Comparison of ENCODE assay signal across 18 cellular contexts in the genomic region with DNA sequence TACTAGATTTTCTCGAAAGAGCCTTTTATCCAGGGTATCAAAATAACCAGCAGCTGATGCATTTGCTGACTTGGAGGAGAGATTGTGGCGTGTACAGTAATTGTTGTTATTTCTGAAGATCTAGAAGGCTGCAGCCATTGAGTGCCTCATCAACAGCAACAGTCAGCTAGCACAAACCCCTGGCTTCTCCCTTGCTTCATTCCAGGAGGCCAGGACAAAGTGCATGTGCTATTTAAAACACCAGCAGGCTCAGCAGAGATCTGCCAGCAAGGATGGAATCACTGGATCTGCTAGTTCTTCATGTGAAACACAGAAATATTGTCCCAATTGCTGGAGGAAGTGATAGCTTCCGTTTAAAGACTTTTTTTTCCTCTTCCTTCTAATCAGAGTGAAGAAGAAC. TPM values are rescaled to one million over a fixed set of nuclear protein-coding genes. Genes with fewer than 3 reads are reported as not detected.
"Had no signal": no experiment of that assay in that cellular context is flagged by ENCODE, and none has a peak within 500 bp of the region (broad histone marks: within the 10 kb centered on the region; RNA-seq: fewer than 3 reads in every experiment).

No MANE protein-coding gene starts in this region.

- H3K27ac Mint-ChIP-seq: activated T-helper 1 cell treated with anti-CD3 and anti-CD28 coated beads, Interleukin-12 subunit alpha, Interleukin-12 subunit beta, Interleukin-2, Interleukin-4 antibody, amounts not matched to agents 30 ng/mL and 10 ng/mL and 1 ng/mL, durations not matched to agents 14 hours and 24 hours and 36 hours; natural killer cell treated with Interleukin-12 subunit alpha and Interleukin-12 subunit beta and Interleukin-15 and Interleukin-18, amount 100 ng/mL, for 72 hours; stimulated activated naive B cell treated with anti-CD40 and anti-IgM and Interleukin-4, amounts not matched to agents 10 μg/mL and 1 μg/mL and 100 μg/mL, for 72 hours; WTC11 had no signal

- H3K36me3 Mint-ChIP-seq: natural killer cell treated with Interleukin-12 subunit alpha and Interleukin-12 subunit beta and Interleukin-15 and Interleukin-18, amount 100 ng/mL, for 72 hours; WTC11 had no signal

- H3K27ac ChIP-seq: colonic mucosa, psoas muscle, upper lobe of right lung had no signal

- H3K4me3 Mint-ChIP-seq: activated T-helper 1 cell treated with anti-CD3 and anti-CD28 coated beads, Interleukin-12 subunit alpha, Interleukin-12 subunit beta, Interleukin-2, Interleukin-4 antibody, amounts not matched to agents 30 ng/mL and 10 ng/mL and 1 ng/mL, durations not matched to agents 14 hours and 24 hours and 36 hours; natural killer cell treated with Interleukin-12 subunit alpha and Interleukin-12 subunit beta and Interleukin-15 and Interleukin-18, amount 100 ng/mL, for 72 hours; stimulated activated naive B cell treated with anti-CD40 and anti-IgM and Interleukin-4, amounts not matched to agents 10 μg/mL and 1 μg/mL and 100 μg/mL, for 72 hours; WTC11 had no signal

- H3K9me3 ChIP-seq: colonic mucosa, gastroesophageal sphincter, mucosa of descending colon, psoas muscle, upper lobe of right lung had no signal

- H3K36me3 ChIP-seq: colonic mucosa, gastroesophageal sphincter, upper lobe of right lung had no signal

- H3K4me3 ChIP-seq: colonic mucosa, gastroesophageal sphincter, mucosa of descending colon, psoas muscle, upper lobe of right lung had no signal

- H3K9me3 Mint-ChIP-seq: activated T-helper 1 cell treated with anti-CD3 and anti-CD28 coated beads, Interleukin-12 subunit alpha, Interleukin-12 subunit beta, Interleukin-2, Interleukin-4 antibody, amounts not matched to agents 30 ng/mL and 10 ng/mL and 1 ng/mL, durations not matched to agents 14 hours and 24 hours and 36 hours; natural killer cell treated with Interleukin-12 subunit alpha and Interleukin-12 subunit beta and Interleukin-15 and Interleukin-18, amount 100 ng/mL, for 72 hours; WTC11 had no signal

- DNase-seq: activated CD4-positive, alpha-beta T cell treated with anti-CD3 and anti-CD28 coated beads for 48 hours; activated naive CD4-positive, alpha-beta T cell; colonic mucosa; effector CD8-positive, alpha-beta T cell; hypothalamus; mammary epithelial cell; mucosa of descending colon; occipital lobe; psoas muscle; stimulated activated CD4-positive, alpha-beta T cell treated with anti-CD3 and anti-CD28 coated beads, Interleukin-2, amount 100 ng/mL, for 24 hours; stimulated activated naive B cell treated with anti-CD40 and anti-IgM and Interleukin-4, amounts not matched to agents 10 μg/mL and 1 μg/mL and 100 μg/mL, for 72 hours; T-helper 9 cell; upper lobe of right lung had no signal

- ATAC-seq: gastroesophageal sphincter; mucosa of descending colon; natural killer cell treated with Interleukin-12 subunit alpha and Interleukin-12 subunit beta and Interleukin-15 and Interleukin-18, amount 100 ng/mL, for 72 hours; psoas muscle; sciatic nerve; stimulated activated naive B cell treated with anti-CD40 and anti-IgM and Interleukin-4, amounts not matched to agents 10 μg/mL and 1 μg/mL and 100 μg/mL, for 72 hours; upper lobe of right lung; WTC11 had no signal

RNA-seq across cellular contexts. Expression of gene NGF, which starts 2.8 kb away (rescaled TPM):
- total RNA-seq: activated T-helper 1 cell treated with anti-CD3 and anti-CD28 coated beads, Interleukin-12 subunit alpha, Interleukin-12 subunit beta, Interleukin-2, Interleukin-4 antibody, amounts not matched to agents 30 ng/mL and 10 ng/mL and 1 ng/mL, durations not matched to agents 14 hours and 24 hours and 36 hours; natural killer cell treated with Interleukin-12 subunit alpha and Interleukin-12 subunit beta and Interleukin-15 and Interleukin-18, amount 100 ng/mL, for 72 hours had no signal
- polyA plus RNA-seq: mammary epithelial cell had no signal
